Comparison of ENCODE assay signal across 16 cellular contexts in genomic region chr20:18313410-18313809, GRCh38. TPM values are rescaled to one million over a fixed set of nuclear protein-coding genes. Genes with fewer than 3 reads are reported as not detected.
DNase-seq lines count a peak whose midpoint lies in the region; ATAC-seq, FAIRE-seq and TF ChIP-seq lines count a peak whose summit lies in the region.
"Had no signal": no experiment of that assay in that cellular context is flagged by ENCODE, and none has a peak within 500 bp of the region (broad histone marks: within the 10 kb centered on the region; RNA-seq: fewer than 3 reads in every experiment).

No MANE protein-coding gene starts in this region.

- H4K91ac ChIP-seq in neuronal stem cell (ENCODE audit: low read depth, low read length, poor library complexity): no peak overlapping the region

- dilution Hi-C loops in keratinocyte (cut with MboI; ENCODE audit: extremely low pct_ligation_motif_present, low sequenced_read_pairs): no loop called here

- H3K36me3 ChIP-seq in breast epithelium (peaks cover 18% of the 10 kb centered on the region), keratinocyte (ENCODE audit: control insufficient read depth in 2 of 2, extremely low read depth in 1 of 2, insufficient read depth in 2 of 2, low read length in 2 of 2) (peaks cover 16 to 18% of the 10 kb centered on the region in 2 experiments), gastrocnemius medialis (peaks cover 0 to 23% of the 10 kb centered on the region in 2 donors), neuronal stem cell (replicated peaks in 1 of 2; ENCODE audit: control insufficient read depth in 2 of 2, insufficient read depth in 2 of 2, low read length in 2 of 2) (peaks cover 23 to 50% of the 10 kb centered on the region in 2 donors)

- H3K4me3 Mint-ChIP-seq in MCF 10A (ENCODE audit: unreplicated experiment): no peak overlapping the region
- H3K4me3 Mint-ChIP-seq: CD14-positive monocyte; CD8-positive, alpha-beta T cell; HFFc6 had no signal

- H4K8ac ChIP-seq in neuronal stem cell (ENCODE audit: low read depth, low read length): no peak overlapping the region

- peaks cover 6% of the 10 kb centered on the region for H3K79me1 ChIP-seq in neuronal stem cell (ENCODE audit: low read depth, low read length)

- TF ChIP-seq POLR2A in breast epithelium (IDR thresholded peaks at IDR 0.05) (no peak), gastrocnemius medialis (IDR thresholded peaks at IDR 0.05) (no peak)

- peaks cover 3% of the 10 kb centered on the region for H3K79me2 ChIP-seq in keratinocyte (ENCODE audit: control insufficient read depth, insufficient read depth, low read length)

- H2BK5ac ChIP-seq in neuronal stem cell (ENCODE audit: low read length): no peak overlapping the region

- no peak overlapping the region for H2BK15ac ChIP-seq in neuronal stem cell (ENCODE audit: low read length)

- in situ Hi-C loops in gastrocnemius medialis (cut with MboI; ENCODE audit: low sequenced_read_pairs in 4 of 4): no loop called here

- peak overlapping the region; percentile 87 for H3K27ac Mint-ChIP-seq in MCF 10A (ENCODE audit: low read depth, unreplicated experiment)
- H3K27ac Mint-ChIP-seq: CD8-positive, alpha-beta T cell had no signal

- H3K36me3 Mint-ChIP-seq in MCF 10A (ENCODE audit: insufficient read depth, unreplicated experiment): peaks cover 25% of the 10 kb centered on the region

- H3K18ac ChIP-seq in neuronal stem cell (ENCODE audit: low read length): no peak overlapping the region

- no TSS peak for BruUV-seq in MCF 10A (replicated peaks; lab: Mats Ljungman, UMichigan)

- no peak for TF ChIP-seq CTCF in MCF 10A (IDR thresholded peaks at IDR 0.05; ENCODE audit: unreplicated experiment)
- TF ChIP-seq CTCF in breast epithelium (IDR thresholded peaks at IDR 0.05): no peak
- TF ChIP-seq CTCF in keratinocyte (optimal IDR thresholded peaks at IDR 0.05 in 1 of 3, IDR thresholded peaks at IDR 0.05 in 1 of 3, conservative IDR thresholded peaks at IDR 0.05 in 1 of 3; ENCODE audit: extremely low read depth in 1 of 3, insufficient read depth in 2 of 3, low read length in 3 of 3): no peak
- TF ChIP-seq CTCF in gastrocnemius medialis (IDR thresholded peaks at IDR 0.05 in 4 of 5, conservative IDR thresholded peaks at IDR 0.05 in 1 of 5): no peak

- no peak overlapping the region for H2AK5ac ChIP-seq in neuronal stem cell (ENCODE audit: low read depth, low read length)

- H3K9me1 ChIP-seq in keratinocyte (ENCODE audit: control insufficient read depth, extremely low read depth, insufficient read depth, low read length): no peaks in the 10 kb centered on the region

- H2AFZ ChIP-seq in keratinocyte (ENCODE audit: control insufficient read depth, low read length) (no peak overlapping the region), neuronal stem cell (ENCODE audit: low read length) (no peak overlapping the region)

- H3K4me2 ChIP-seq in keratinocyte (ENCODE audit: control insufficient read depth, extremely low read depth, insufficient read depth, low read depth, low read length) (peak overlapping the region; percentile 6), neuronal stem cell (ENCODE audit: insufficient read depth, low read length, poor library complexity, severe bottlenecking) (no peak overlapping the region)

- H2BK120ac ChIP-seq in neuronal stem cell (ENCODE audit: low read depth, low read length): no peak overlapping the region

- peak; percentile 75 to 83 for ATAC-seq in gastrocnemius medialis
- ATAC-seq: CD8-positive, alpha-beta T cell had no signal

- H3K9me3 ChIP-seq in breast epithelium (no peaks in the 10 kb centered on the region), keratinocyte (ENCODE audit: control insufficient read depth, low read depth, low read length) (peaks cover 5% of the 10 kb centered on the region), gastrocnemius medialis (no peaks in the 10 kb centered on the region), neuronal stem cell (replicated peaks in 1 of 2; ENCODE audit: control insufficient read depth in 2 of 2, insufficient read depth in 1 of 2, low read depth in 1 of 2, low read length in 2 of 2) (peaks cover 0 to 5% of the 10 kb centered on the region in 2 donors)
- H3K9me3 ChIP-seq: HAP-1 had no signal

- no peak overlapping the region for H3K9ac ChIP-seq in keratinocyte (ENCODE audit: control insufficient read depth, extremely low read depth, insufficient read depth, low read length)
- no peak overlapping the region for H3K9ac ChIP-seq in neuronal stem cell (ENCODE audit: low read depth, low read length, poor library complexity)

- FAIRE-seq in keratinocyte (lab: Jason Lieb, UNC): peak; percentile 61
- FAIRE-seq: GM19239, H1 had no signal

- H3K27ac ChIP-seq in breast epithelium (no peak overlapping the region), keratinocyte (ENCODE audit: control insufficient read depth, insufficient read depth, low read length) (peak overlapping the region; percentile 93), gastrocnemius medialis (peak overlapping the region; percentile 4 to 67 (median 66)), neuronal stem cell (replicated peaks; ENCODE audit: low read length) (no peak overlapping the region)
- H3K27ac ChIP-seq: 22Rv1 had no signal

- no peak overlapping the region for H2BK12ac ChIP-seq in neuronal stem cell (ENCODE audit: low read length)

- H3K4me1 ChIP-seq in breast epithelium: no peaks in the 10 kb centered on the region
- H3K4me1 ChIP-seq in keratinocyte (ENCODE audit: control insufficient read depth, extremely low read depth, insufficient read depth, low read length): peaks cover 47% of the 10 kb centered on the region
- peaks cover 9 to 24% of the 10 kb centered on the region in 2 donors for H3K4me1 ChIP-seq in gastrocnemius medialis
- H3K4me1 ChIP-seq in neuronal stem cell (ENCODE audit: control insufficient read depth in 2 of 2, insufficient read depth in 1 of 2, low read depth in 1 of 2, low read length in 2 of 2): no peaks in the 10 kb centered on the region
- H3K4me1 ChIP-seq: HAP-1 had no signal

- peaks cover 34% of the 10 kb centered on the region for H3K4me1 Mint-ChIP-seq in MCF 10A (ENCODE audit: insufficient read depth, unreplicated experiment)
- H3K4me1 Mint-ChIP-seq: CD14-positive monocyte had no signal

- no CpG with 5 or more reads among the region's 1 CpG for WGBS in neuronal stem cell (ENCODE audit: extremely low coverage in 2 of 2, insufficient read length in 2 of 2, insufficient replicate concordance in 1 of 2), 2 donors

- intact Hi-C loops in MCF 10A (cut with micrococcal nuclease) (no loop called here), breast epithelium (cut with DNase I; ENCODE audit: low total_unique reads) (no loop called here), gastrocnemius medialis (cut with DNase I; ENCODE audit: low total_unique reads) (no loop called here)

- POLR2A ChIA-PET in MCF 10A (lab: Yijun Ruan, JAX): interaction anchor here (0.6 to 5.8 kb wide), 6 partner anchors 15 to 346 kb away, joined by 3 to 41 read pairs (median 4); partner anchors contain the start of gene ZNF133

- no peak overlapping the region for H3K4me3 ChIP-seq in breast epithelium
- H3K4me3 ChIP-seq in keratinocyte (ENCODE audit: control insufficient read depth in 2 of 3, extremely low read depth in 1 of 3, insufficient read depth in 2 of 3, low read depth in 1 of 3, low read length in 3 of 3): no peak overlapping the region
- no peak overlapping the region for H3K4me3 ChIP-seq in gastrocnemius medialis
- H3K4me3 ChIP-seq in neuronal stem cell (ENCODE audit: low read length in 2 of 2): no peak overlapping the region
- H3K4me3 ChIP-seq: HAP-1 had no signal

- DNase-seq in MCF 10A (ENCODE audit: unreplicated experiment) (no peak), breast epithelium (ENCODE audit: low spot score in 2 of 2) (no peak), keratinocyte (ENCODE audit: low read depth, low spot score) (no peak), gastrocnemius medialis (no peak), neuronal stem cell (ENCODE audit: low spot score) (no peak), DMS53 (lab: John Stamatoyannopoulos, UW) (no peak)
- DNase-seq in NK-92 treated with Interleukin-12 subunit alpha and Interleukin-12 subunit beta, amount 100 ng/mL, for 24 hours (lab: John Stamatoyannopoulos, UW): no peak
- DNase-seq: CD8-positive, alpha-beta T cell; COR-L47; GF-D8; HFFc6 had no signal

- H3K9me3 Mint-ChIP-seq in MCF 10A (ENCODE audit: unreplicated experiment): no peaks in the 10 kb centered on the region
- H3K9me3 Mint-ChIP-seq: CD8-positive, alpha-beta T cell; HFFc6 had no signal

- H3K27me3 ChIP-seq in breast epithelium: no peaks in the 10 kb centered on the region
- no peaks in the 10 kb centered on the region for H3K27me3 ChIP-seq in keratinocyte (ENCODE audit: control insufficient read depth, extremely low read depth, insufficient read depth, low read length)
- no peaks in the 10 kb centered on the region for H3K27me3 ChIP-seq in gastrocnemius medialis
- H3K27me3 ChIP-seq in neuronal stem cell (ENCODE audit: control insufficient read depth in 3 of 3, insufficient read depth in 3 of 3, low read depth in 1 of 3, low read length in 3 of 3): no peaks in the 10 kb centered on the region

- CTCF ChIA-PET in MCF 10A (lab: Yijun Ruan, JAX): interaction anchor here (0.7 to 1.2 kb wide), 2 partner anchors 9 to 27 kb away, joined by 3 to 4 read pairs; no protein-coding TSS in a partner anchor

- H3K4ac ChIP-seq in neuronal stem cell (ENCODE audit: low read length): no peak overlapping the region

- H3K27me3 Mint-ChIP-seq in MCF 10A (ENCODE audit: insufficient read depth, unreplicated experiment): no peaks in the 10 kb centered on the region

- no peak overlapping the region for H3K23ac ChIP-seq in neuronal stem cell (ENCODE audit: low read depth, low read length, poor library complexity)

- H3K14ac ChIP-seq in neuronal stem cell (ENCODE audit: low read length): no peak overlapping the region

- H4K20me1 ChIP-seq in keratinocyte (ENCODE audit: control insufficient read depth, extremely low read depth, insufficient read depth, low read length): no peaks in the 10 kb centered on the region

RNA-seq across cellular contexts. Expression of gene ZNF133, which starts 25.1 kb away (rescaled TPM):
- total RNA-seq in MCF 10A (2022) (25.3 and 30.4 TPM in 2 replicates), breast epithelium (10 to 100 TPM; 20.0 to 37.5 (median 33.1) TPM), gastrocnemius medialis (10 to 100 TPM in 3 of 4 donors, 1 to 10 TPM in 1; 6.9 to 15.8 (median 11.0) TPM)
- 10.9 to 25.0 TPM (median 15.8 TPM) in 3 replicates for polyA plus RNA-seq in keratinocyte
- polyA plus RNA-seq in keratinocyte (2011; ENCODE audit: low read depth): 7.8 TPM
- polyA plus RNA-seq in keratinocyte (2011; cell fraction: cytosol; rRNA removed): 10.5 and 11.4 TPM in 2 replicates
- polyA plus RNA-seq in keratinocyte (2011; cell fraction: nucleus; rRNA removed): 50.5 and 57.1 TPM in 2 replicates
- 10.9 and 19.2 TPM in 2 replicates for polyA plus RNA-seq in keratinocyte (2012; ENCODE audit: low replicate concordance)
- polyA minus RNA-seq in keratinocyte: 14.2 to 33.4 TPM (median 30.8 TPM) in 3 replicates
- polyA minus RNA-seq in keratinocyte (2011; cell fraction: cytosol; rRNA and poly(A)+ RNA removed): 13.0 TPM
- 18.5 and 22.6 TPM in 2 replicates for polyA minus RNA-seq in keratinocyte (2011; cell fraction: nucleus; rRNA and poly(A)+ RNA removed)
- polyA plus RNA-seq in neuronal stem cell (2013, experiment 1 of 2): 8.1 TPM
- polyA plus RNA-seq in neuronal stem cell (2013, experiment 2 of 2): 7.6 TPM

Comparison
In these comparisons a context has a peak if more than half of its experiments do, and no peak if none do; other contexts are left out.
1. H3K27ac ChIP-seq: peak in keratinocyte (single experiment) and gastrocnemius medialis (4 of 4); none in breast epithelium (0 of 2) and neuronal stem cell (single experiment).